Comparison of ENCODE assay signal across 8 cellular contexts in the genomic region with DNA sequence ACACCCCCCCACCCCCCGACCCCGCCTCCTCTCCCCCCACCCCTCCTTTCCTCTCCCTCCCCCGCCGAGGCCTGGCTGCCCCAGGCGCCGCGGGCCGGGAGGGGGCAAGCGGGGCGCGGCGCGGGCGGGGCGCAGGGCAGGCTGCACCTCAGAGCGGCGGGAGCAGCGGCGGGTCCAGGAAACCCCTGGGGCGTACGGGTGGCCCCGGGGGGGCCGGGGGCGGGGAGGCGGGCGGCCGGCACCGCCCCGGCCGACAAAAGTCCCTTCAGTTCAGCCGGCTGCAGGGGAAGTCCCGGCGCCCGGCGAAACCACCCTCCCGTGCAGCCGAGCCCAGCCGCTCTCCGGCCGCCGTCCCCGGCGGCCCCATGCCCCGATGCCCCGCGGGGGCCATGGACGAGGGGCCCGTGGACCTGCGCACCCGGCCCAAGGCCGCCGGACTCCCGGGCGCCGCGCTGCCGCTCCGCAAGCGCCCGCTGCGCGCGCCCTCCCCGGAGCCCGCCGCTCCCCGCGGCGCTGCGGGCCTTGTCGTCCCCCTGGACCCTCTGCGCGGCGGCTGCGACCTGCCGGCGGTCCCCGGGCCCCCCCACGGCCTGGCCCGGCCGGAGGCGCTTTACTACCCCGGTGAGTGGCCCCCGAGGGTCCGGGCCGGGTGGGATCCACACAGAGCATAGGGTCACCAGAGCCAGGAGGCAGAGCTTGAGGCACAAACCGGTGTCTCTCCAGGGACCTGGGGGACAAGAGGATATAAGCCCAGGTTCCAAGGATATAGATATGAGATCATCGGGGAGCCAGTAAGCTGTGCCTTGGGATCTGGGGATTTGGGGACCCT. TPM values are rescaled to one million over a fixed set of nuclear protein-coding genes. Genes with fewer than 3 reads are reported as not detected.
DNase-seq lines count a peak whose midpoint lies in the region; ATAC-seq and TF ChIP-seq lines count a peak whose summit lies in the region.

A gene with protein sequence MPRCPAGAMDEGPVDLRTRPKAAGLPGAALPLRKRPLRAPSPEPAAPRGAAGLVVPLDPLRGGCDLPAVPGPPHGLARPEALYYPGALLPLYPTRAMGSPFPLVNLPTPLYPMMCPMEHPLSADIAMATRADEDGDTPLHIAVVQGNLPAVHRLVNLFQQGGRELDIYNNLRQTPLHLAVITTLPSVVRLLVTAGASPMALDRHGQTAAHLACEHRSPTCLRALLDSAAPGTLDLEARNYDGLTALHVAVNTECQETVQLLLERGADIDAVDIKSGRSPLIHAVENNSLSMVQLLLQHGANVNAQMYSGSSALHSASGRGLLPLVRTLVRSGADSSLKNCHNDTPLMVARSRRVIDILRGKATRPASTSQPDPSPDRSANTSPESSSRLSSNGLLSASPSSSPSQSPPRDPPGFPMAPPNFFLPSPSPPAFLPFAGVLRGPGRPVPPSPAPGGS (plus strand): TSS at position 283 of the 829 bp plus-strand sequence. CDS start 83 bp downstream, at position 366.

- H3K9me3 Mint-ChIP-seq in activated naive CD4-positive, alpha-beta T cell treated with anti-CD3 and anti-CD28 coated beads, Interleukin-2, amount 50 U/mL, for 24 hours = no peaks in the 10 kb centered on the region

- H3K4me3 Mint-ChIP-seq in activated naive CD4-positive, alpha-beta T cell treated with anti-CD3 and anti-CD28 coated beads, Interleukin-2, amount 50 U/mL, for 24 hours = peak within 1 kb of the TSS; percentile 95

- ATAC-seq in HG02571 (IDR thresholded peaks at IDR 0.05; ENCODE audit: unreplicated experiment) (peak; percentile 30), heart right ventricle (peak; percentile 37 to 65 (median 58)), HG03460 (IDR thresholded peaks at IDR 0.05; ENCODE audit: unreplicated experiment) (no peak)

- H3K27ac Mint-ChIP-seq in activated naive CD4-positive, alpha-beta T cell treated with anti-CD3 and anti-CD28 coated beads, Interleukin-2, amount 50 U/mL, for 24 hours = peak within 1 kb of the TSS; percentile 91

- H3K9me3 ChIP-seq in heart right ventricle = no peaks in the 10 kb centered on the region

- 1% methylated on average over 38 to 78 of the region's 88 CpGs for WGBS in heart right ventricle, 2 donors

- H3K4me1 ChIP-seq in heart right ventricle = peaks cover 17 to 83% (median 71%) of the 10 kb centered on the region in 9 donors

- no peak for TF ChIP-seq CTCF in GM10248 (IDR thresholded peaks at IDR 0.05; ENCODE audit: control extremely low read depth, extremely low read depth, low read depth, missing control alignments)
- no peak for TF ChIP-seq CTCF in heart right ventricle (IDR thresholded peaks at IDR 0.05)

- intact Hi-C loops in heart right ventricle (cut with DNase I) = no loop called here

- DNase-seq in GM10248 (ENCODE audit: extremely low spot score) (peak; percentile 83), SK-MEL-5 (ENCODE audit: low read depth, low spot score) (peak; percentile 25), heart right ventricle (peak; percentile 76 to 84), renal cortical epithelial cell (ENCODE audit: low read depth) (no peak), SHP77 treated with DMSO at 0.1 percent for 48 hours (lab: John Stamatoyannopoulos, UW) (no peak)

- H3K27me3 Mint-ChIP-seq in activated naive CD4-positive, alpha-beta T cell treated with anti-CD3 and anti-CD28 coated beads, Interleukin-2, amount 50 U/mL, for 24 hours = no peaks in the 10 kb centered on the region

- H3K4me1 Mint-ChIP-seq in activated naive CD4-positive, alpha-beta T cell treated with anti-CD3 and anti-CD28 coated beads, Interleukin-2, amount 50 U/mL, for 24 hours = peaks cover 68% of the 10 kb centered on the region

- CTCF ChIA-PET in GM10248 (lab: Yijun Ruan, JAX) = interaction anchor here (0.7 to 6.0 kb wide), 8 partner anchors 11 to 61 kb away, joined by 3 to 57 read pairs (median 4); no protein-coding TSS in a partner anchor

- POLR2A ChIA-PET in GM10248 (lab: Yijun Ruan, JAX) = interaction anchor here (0.6 to 1.2 kb wide), 2 partner anchors 18 to 23 kb away, joined by 4 to 6 read pairs; no protein-coding TSS in a partner anchor

- H3K4me3 ChIP-seq in heart right ventricle = peak within 1 kb of the TSS; percentile 58 to 97 (median 81)

- H3K36me3 ChIP-seq in heart right ventricle = peaks cover 0 to 36% (median 10%) of the 10 kb centered on the region in 9 donors

- in situ Hi-C loops in SK-MEL-5 (cut with HindIII; ENCODE audit: low pct_unique_long_range_greater_than_20kb, low sequenced_read_pairs) = no loop called here

- H3K27me3 ChIP-seq in heart right ventricle = no peaks in the 10 kb centered on the region

- H3K27ac ChIP-seq in heart right ventricle = peak within 1 kb of the TSS; percentile 93 to 100 (median 97)

- H3K36me3 Mint-ChIP-seq in activated naive CD4-positive, alpha-beta T cell treated with anti-CD3 and anti-CD28 coated beads, Interleukin-2, amount 50 U/mL, for 24 hours = no peaks in the 10 kb centered on the region

RNA-seq across cellular contexts. Expression of the gene that starts here (rescaled TPM):
- total RNA-seq in SK-MEL-5 (2014; rRNA removed; shearing (Covaris generic)) = 2.7 and 3.7 TPM in 2 replicates
- 40.6 and 50.8 TPM in 2 replicates for polyA plus RNA-seq in SK-MEL-5 (2015; cell fraction: cytosol; rRNA removed)
- polyA plus RNA-seq in SK-MEL-5 (2015; cell fraction: nucleus; rRNA removed) = 32.8 and 68.9 TPM in 2 replicates
- total RNA-seq in heart right ventricle = 10 to 100 TPM in 9 of 10 donors, 1 to 10 TPM in 1; 7.1 to 76.3 (median 20.3) TPM
- polyA plus RNA-seq in heart right ventricle = 10 to 100 TPM; 20.7 to 30.7 TPM
- 2.3 and 10.8 TPM in 2 replicates for total RNA-seq in renal cortical epithelial cell

Comparison
In these comparisons a context has a peak if more than half of its experiments do, and no peak if none do; other contexts are left out.
1. DNase-seq: peak in GM10248 (single experiment), SK-MEL-5 (single experiment) and heart right ventricle (2 of 2); none in renal cortical epithelial cell (single experiment) and SHP77 treated with DMSO at 0.1 percent for 48 hours (single experiment).